In the genomic region with DNA sequence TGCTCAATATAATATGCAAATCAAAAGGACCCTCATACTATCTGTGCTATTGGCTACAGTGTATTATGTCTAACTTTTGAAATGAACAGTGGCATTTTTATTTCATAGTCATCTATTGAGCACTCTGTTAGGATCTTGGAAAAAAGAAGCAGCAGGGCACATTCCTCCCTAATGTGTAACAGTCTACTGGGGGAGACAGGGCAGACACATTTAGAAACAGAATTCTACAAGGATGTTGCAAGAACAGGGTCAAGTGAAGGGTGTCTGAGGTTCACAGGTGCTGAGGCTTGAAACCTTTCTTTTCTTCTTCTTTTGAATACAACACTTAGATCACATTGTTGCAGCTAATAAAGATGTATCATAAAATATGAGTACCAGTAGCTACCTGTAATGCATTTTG, we compare ENCODE assay signal across 20 cellular contexts.
A peak's percentile ranks its signal among the peaks of the same experiment; 100 is the strongest.
DNase-seq lines count a peak whose midpoint lies in the region; ATAC-seq, FAIRE-seq and TF ChIP-seq lines count a peak whose summit lies in the region.
"Had no signal": no experiment of that assay in that cellular context is flagged by ENCODE, and none has a peak within 500 bp of the region (broad histone marks: within the 10 kb centered on the region; RNA-seq: fewer than 3 reads in every experiment).

No MANE protein-coding gene starts in this region.

- H3K14ac ChIP-seq in mesenchymal stem cell (ENCODE audit: low read length in 2 of 2) = no peak overlapping the region

- no peak overlapping the region for H3K9ac ChIP-seq in mesenchymal stem cell (ENCODE audit: low read length)

- TF ChIP-seq EP300 in A549 (IDR thresholded peaks at IDR 0.05) = no peak

- H3K4me1 ChIP-seq in A549 = peaks cover 9% of the 10 kb centered on the region; the same call in 1 of the 3 replicates
- H3K4me1 ChIP-seq in mesenchymal stem cell (ENCODE audit: control insufficient read depth, insufficient read depth, low read depth, low read length) = peaks cover 2% of the 10 kb centered on the region

- H2AK5ac ChIP-seq in mesenchymal stem cell (ENCODE audit: low read length, severe bottlenecking) = no peak overlapping the region

- no peak overlapping the region for H2BK5ac ChIP-seq in mesenchymal stem cell (ENCODE audit: low read depth, low read length, poor library complexity, severe bottlenecking)

- TF ChIP-seq CTCF in A549 (IDR thresholded peaks at IDR 0.05) (no peak), HFFc6 (IDR thresholded peaks at IDR 0.05) (no peak)

- TF ChIP-seq POLR2A in A549 (IDR thresholded peaks at IDR 0.05; ENCODE audit: low read length) = no peak

- H3K9me3 ChIP-seq in A549 (no peaks in the 10 kb centered on the region), mesenchymal stem cell (ENCODE audit: control insufficient read depth, low read length) (no peaks in the 10 kb centered on the region)

- DNase-seq in A549 (ENCODE audit: low read depth in 1 of 2, low spot score in 1 of 2) (peak; percentile 3 to 5), HFFc6 (peak; percentile 66), dedifferentiated amniotic fluid mesenchymal stem cell (ENCODE audit: extremely low spot score) (peak; percentile 63), mesenchymal stem cell (peak; percentile 65), substantia nigra (lab: John Stamatoyannopoulos, UW) (no peak), GM19238 (ENCODE audit: insufficient read length, low spot score) (no peak)
- DNase-seq: COR-L47, dermis blood vessel endothelial cell, KBM-7, NCI-H1417, NCI-H2227 treated with DMSO at 0.1 percent for 48 hours, nephron progenitor cell, SHP77, T-helper 2 cell had no signal

- H3K27ac Mint-ChIP-seq in HFFc6 = peak overlapping the region; percentile 36; the same call in 1 of the 2 replicates
- H3K27ac Mint-ChIP-seq: activated T-helper 2 cell treated with anti-CD3 and anti-CD28 coated beads, Interferon-gamma antibody, Interleukin-2, Interleukin-4, amounts not matched to agents 10 μg/mL and 5 μg/mL and 100 μg/mL, durations not matched to agents 14 hours and 24 hours and 36 hours; nephron progenitor cell had no signal

- H3K27ac ChIP-seq in A549 = peak overlapping the region in 1 of 2 experiments; percentile 60; a peak in 2 of 6 replicates
- peak overlapping the region; percentile 47 for H3K27ac ChIP-seq in mesenchymal stem cell (ENCODE audit: low read length, poor library complexity, severe bottlenecking)
- H3K27ac ChIP-seq in substantia nigra (ENCODE audit: low read depth, low read length, poor library complexity, severe bottlenecking) = no peak overlapping the region
- H3K27ac ChIP-seq: tibial nerve had no signal

- no peak overlapping the region for H4K91ac ChIP-seq in mesenchymal stem cell (ENCODE audit: low read length)

- no peak for TF ChIP-seq RAD21 in A549 (conservative IDR thresholded peaks at IDR 0.05 in 1 of 2, IDR thresholded peaks at IDR 0.05 in 1 of 2)

- H3K4me1 Mint-ChIP-seq in HFFc6 (ENCODE audit: low read depth) = peaks cover 75% of the 10 kb centered on the region
- H3K4me1 Mint-ChIP-seq: nephron progenitor cell had no signal

- H3K27me3 ChIP-seq in mesenchymal stem cell (ENCODE audit: control insufficient read depth in 1 of 2, insufficient read depth in 1 of 2, low read length in 2 of 2) = no peaks in the 10 kb centered on the region
- H3K27me3 ChIP-seq: tibial nerve had no signal

- no peak overlapping the region for H3K18ac ChIP-seq in mesenchymal stem cell (ENCODE audit: low read depth in 1 of 2, low read length in 2 of 2)

- H2AFZ ChIP-seq in mesenchymal stem cell (ENCODE audit: low read depth, low read length) = no peak overlapping the region

- no peak overlapping the region for H3K23ac ChIP-seq in mesenchymal stem cell (ENCODE audit: low read length in 2 of 2)

- H2BK12ac ChIP-seq in mesenchymal stem cell (ENCODE audit: low read length in 2 of 2) = no peak overlapping the region

- no peak overlapping the region for H2BK120ac ChIP-seq in mesenchymal stem cell (ENCODE audit: low read depth, low read length)

- no peak overlapping the region for H3K4me3 ChIP-seq in A549
- H3K4me3 ChIP-seq in mesenchymal stem cell (ENCODE audit: insufficient read depth in 1 of 2, low read depth in 1 of 2, low read length in 2 of 2) = no peak overlapping the region
- H3K4me3 ChIP-seq: lung, tibial nerve had no signal

- H3K4me2 ChIP-seq in A549 (peak overlapping the region; percentile 25; the same call in 2 of the 3 replicates), mesenchymal stem cell (ENCODE audit: low read length, poor library complexity, severe bottlenecking) (no peak overlapping the region)

- POLR2A ChIA-PET in A549 (lab: Yijun Ruan, JAX) = no interaction called here

- H3K36me3 ChIP-seq in mesenchymal stem cell (ENCODE audit: control insufficient read depth in 1 of 2, insufficient read depth in 2 of 2, low read depth in 1 of 2, low read length in 2 of 2) = no peaks in the 10 kb centered on the region
- H3K36me3 ChIP-seq: tibial nerve had no signal

- H3K4ac ChIP-seq in mesenchymal stem cell (ENCODE audit: low read depth in 1 of 2, low read length in 2 of 2) = no peak overlapping the region

- CTCF ChIA-PET in A549 (lab: Yijun Ruan, JAX) = interaction anchor here (1.2 kb wide), 1 partner anchor 21 kb away, joined by 5 read pairs; no protein-coding TSS in a partner anchor

- no peaks in the 10 kb centered on the region for H3K9me3 Mint-ChIP-seq in HFFc6
- H3K9me3 Mint-ChIP-seq: activated T-helper 2 cell treated with anti-CD3 and anti-CD28 coated beads, Interferon-gamma antibody, Interleukin-2, Interleukin-4, amounts not matched to agents 10 μg/mL and 5 μg/mL and 100 μg/mL, durations not matched to agents 14 hours and 24 hours and 36 hours; nephron progenitor cell had no signal

- ATAC-seq in A549 (peak; percentile 62 to 66), GM18511 (IDR thresholded peaks at IDR 0.05; ENCODE audit: unreplicated experiment) (no peak), HG03280 (IDR thresholded peaks at IDR 0.05; ENCODE audit: unreplicated experiment) (no peak)

- peaks cover 13% of the 10 kb centered on the region for H3K79me1 ChIP-seq in mesenchymal stem cell (replicated peaks; ENCODE audit: low read length, poor library complexity, severe bottlenecking)

- no peak for FAIRE-seq in A549 (lab: Jason Lieb, UNC)
- FAIRE-seq: GM12891 had no signal

- no peak overlapping the region for H4K8ac ChIP-seq in mesenchymal stem cell (ENCODE audit: low read length)

- peaks cover 14% of the 10 kb centered on the region for H3K36me3 Mint-ChIP-seq in HFFc6 (ENCODE audit: low read depth)

- H3K27me3 Mint-ChIP-seq in HFFc6 (ENCODE audit: insufficient read depth) = no peaks in the 10 kb centered on the region

- no peak overlapping the region for H2BK15ac ChIP-seq in mesenchymal stem cell (ENCODE audit: low read depth, poor library complexity, severe bottlenecking)

- H3K4me3 Mint-ChIP-seq in HFFc6 = peak overlapping the region; percentile 29
- H3K4me3 Mint-ChIP-seq: nephron progenitor cell had no signal

TF ChIP-seq in A549, 52 proteins besides CTCF, POLR2A, EP300 and RAD21:
- TF ChIP-seq GATA3 (IDR thresholded peaks at IDR 0.05; ENCODE audit: borderline replicate concordance) = no peak
- TF ChIP-seq ZFP36 (IDR thresholded peaks at IDR 0.05; ENCODE audit: borderline replicate concordance, partially characterized antibody) = no peak
- peak in 1 of 2 experiments; percentile 33; a peak in 1 of 4 replicates for TF ChIP-seq CEBPB (IDR thresholded peaks at IDR 0.05)

Comparison
In these comparisons a context has a peak if more than half of its experiments do, and no peak if none do; other contexts are left out.
1. ATAC-seq: peak in A549 (2 of 2); none in GM18511 (single experiment) and HG03280 (single experiment).
2. DNase-seq: peak in A549 (2 of 2), HFFc6 (single experiment), dedifferentiated amniotic fluid mesenchymal stem cell (single experiment) and mesenchymal stem cell (single experiment); none in substantia nigra (0 of 49) and GM19238 (single experiment).